In genomic region chr1:94417702-94417961, GRCh38 we compare ENCODE assay signal across 8 cellular contexts. TPM values are rescaled to one million over a fixed set of nuclear protein-coding genes. Genes with fewer than 3 reads are reported as not detected.
DNase-seq lines count a peak whose midpoint lies in the region; ATAC-seq and TF ChIP-seq lines count a peak whose summit lies in the region.

No MANE protein-coding gene starts in this region.

- no peak overlapping the region for H3K4me3 Mint-ChIP-seq in MCF 10A (ENCODE audit: unreplicated experiment)

- peak overlapping the region; percentile 1 for H2BK5ac ChIP-seq in mesenchymal stem cell (ENCODE audit: low read depth, low read length, poor library complexity, severe bottlenecking)

- H4K91ac ChIP-seq in mesenchymal stem cell (ENCODE audit: low read length) = peak overlapping the region; percentile 63

- peak overlapping the region; percentile 88 to 97 (median 93) for H3K4me3 ChIP-seq in breast epithelium
- H3K4me3 ChIP-seq in choroid plexus epithelial cell (ENCODE audit: low read depth, low read length) = peak overlapping the region; percentile 61
- H3K4me3 ChIP-seq in mesenchymal stem cell (ENCODE audit: insufficient read depth in 1 of 2, low read depth in 1 of 2, low read length in 2 of 2) = peak overlapping the region; percentile 59 to 90
- H3K4me3 ChIP-seq in upper lobe of right lung = peak overlapping the region; percentile 88

- H3K9ac ChIP-seq in mesenchymal stem cell (ENCODE audit: low read length) = peak overlapping the region; percentile 96

- no peak overlapping the region for H3K23ac ChIP-seq in mesenchymal stem cell (ENCODE audit: low read length in 2 of 2)

- H3K27ac Mint-ChIP-seq in MCF 10A (ENCODE audit: low read depth, unreplicated experiment) = no peak overlapping the region

- POLR2A ChIA-PET in MCF 10A (lab: Yijun Ruan, JAX) = interaction anchor here (0.5 to 2.2 kb wide), 27 partner anchors 8 to 1232 kb away, joined by 3 to 14 read pairs (median 5); partner anchors contain the start of gene F3

- peak overlapping the region; percentile 87 for H4K8ac ChIP-seq in mesenchymal stem cell (ENCODE audit: low read length)

- peaks cover 33% of the 10 kb centered on the region for H3K4me1 Mint-ChIP-seq in MCF 10A (ENCODE audit: insufficient read depth, unreplicated experiment)

- CTCF ChIA-PET in MCF 10A (lab: Yijun Ruan, JAX) = interaction anchor here (0.9 to 3.0 kb wide), 4 partner anchors 9 to 65 kb away, joined by 3 to 19 read pairs (median 3); no protein-coding TSS in a partner anchor

- H3K9me3 Mint-ChIP-seq in MCF 10A (ENCODE audit: unreplicated experiment) = no peaks in the 10 kb centered on the region

- peaks cover 11% of the 10 kb centered on the region for H3K27me3 Mint-ChIP-seq in MCF 10A (ENCODE audit: insufficient read depth, unreplicated experiment)

- H3K18ac ChIP-seq in mesenchymal stem cell (ENCODE audit: low read depth in 1 of 2, low read length in 2 of 2) = peak overlapping the region; percentile 67 to 79

- TF ChIP-seq CTCF in breast epithelium (IDR thresholded peaks at IDR 0.05) = no peak
- no peak for TF ChIP-seq CTCF in MCF 10A (IDR thresholded peaks at IDR 0.05; ENCODE audit: unreplicated experiment)
- TF ChIP-seq CTCF in choroid plexus epithelial cell (conservative IDR thresholded peaks at IDR 0.05; ENCODE audit: low read depth, low read length) = no peak
- no peak for TF ChIP-seq CTCF in upper lobe of right lung (IDR thresholded peaks at IDR 0.05)

- DNase-seq in breast epithelium (ENCODE audit: low spot score in 2 of 2) (no peak), MCF 10A (ENCODE audit: unreplicated experiment) (no peak), choroid plexus epithelial cell (ENCODE audit: low read depth) (no peak), mesenchymal stem cell (no peak), upper lobe of right lung (no peak), NCI-H2171 treated with DMSO at 0.1 percent for 48 hours (lab: John Stamatoyannopoulos, UW) (no peak), NCI-H2196 treated with DMSO at 0.1 percent for 48 hours (lab: John Stamatoyannopoulos, UW; ENCODE audit: unreplicated experiment) (no peak), NCI-H774 (lab: John Stamatoyannopoulos, UW) (no peak)

- no peaks in the 10 kb centered on the region for H3K36me3 Mint-ChIP-seq in MCF 10A (ENCODE audit: insufficient read depth, unreplicated experiment)

- no peak overlapping the region for H2AK5ac ChIP-seq in mesenchymal stem cell (ENCODE audit: low read length, severe bottlenecking)

- no peak overlapping the region for H2BK15ac ChIP-seq in mesenchymal stem cell (ENCODE audit: low read depth, poor library complexity, severe bottlenecking)

- WGBS in mesenchymal stem cell = 10% methylated on average over 8 of the region's 9 CpGs

- H3K27ac ChIP-seq in breast epithelium = peak overlapping the region; percentile 89 to 92
- H3K27ac ChIP-seq in mesenchymal stem cell (ENCODE audit: low read length, poor library complexity, severe bottlenecking) = peak overlapping the region; percentile 91
- peak overlapping the region; percentile 93 for H3K27ac ChIP-seq in upper lobe of right lung

- intact Hi-C loops in breast epithelium (cut with DNase I; ENCODE audit: low total_unique reads) = no loop called here
- intact Hi-C loops in MCF 10A (cut with micrococcal nuclease) = no loop called here
- intact Hi-C loops in upper lobe of right lung (cut with DNase I) = no loop called here

- TF ChIP-seq POLR2A in breast epithelium (IDR thresholded peaks at IDR 0.05) = no peak

- no peak overlapping the region for H2BK120ac ChIP-seq in mesenchymal stem cell (ENCODE audit: low read depth, low read length)

- no peak overlapping the region for H2BK12ac ChIP-seq in mesenchymal stem cell (ENCODE audit: low read length in 2 of 2)

- no peaks in the 10 kb centered on the region for H3K27me3 ChIP-seq in breast epithelium
- no peaks in the 10 kb centered on the region for H3K27me3 ChIP-seq in mesenchymal stem cell (ENCODE audit: control insufficient read depth in 1 of 2, insufficient read depth in 1 of 2, low read length in 2 of 2)
- no peaks in the 10 kb centered on the region for H3K27me3 ChIP-seq in upper lobe of right lung

- H3K4me2 ChIP-seq in mesenchymal stem cell (ENCODE audit: low read length, poor library complexity, severe bottlenecking) = peak overlapping the region; percentile 44

- H3K9me3 ChIP-seq in breast epithelium (no peaks in the 10 kb centered on the region), mesenchymal stem cell (ENCODE audit: control insufficient read depth, low read length) (no peaks in the 10 kb centered on the region), upper lobe of right lung (no peaks in the 10 kb centered on the region)

- H3K4me1 ChIP-seq in breast epithelium (peaks cover 0 to 9% of the 10 kb centered on the region in 2 donors), mesenchymal stem cell (ENCODE audit: control insufficient read depth, insufficient read depth, low read depth, low read length) (peaks cover 4% of the 10 kb centered on the region), upper lobe of right lung (peaks cover 25% of the 10 kb centered on the region)

- no peak for ATAC-seq in upper lobe of right lung

- H2AFZ ChIP-seq in mesenchymal stem cell (ENCODE audit: low read depth, low read length) = peak overlapping the region; percentile 54

- BruUV-seq in MCF 10A (replicated peaks; lab: Mats Ljungman, UMichigan) = no TSS peak

- no peaks in the 10 kb centered on the region for H3K36me3 ChIP-seq in breast epithelium
- no peaks in the 10 kb centered on the region for H3K36me3 ChIP-seq in mesenchymal stem cell (ENCODE audit: control insufficient read depth in 1 of 2, insufficient read depth in 2 of 2, low read depth in 1 of 2, low read length in 2 of 2)
- H3K36me3 ChIP-seq in upper lobe of right lung = no peaks in the 10 kb centered on the region

- peak overlapping the region in 1 of 2 experiments; percentile 60 for H3K4ac ChIP-seq in mesenchymal stem cell (ENCODE audit: low read depth in 1 of 2, low read length in 2 of 2)

- no peak overlapping the region for H3K14ac ChIP-seq in mesenchymal stem cell (ENCODE audit: low read length in 2 of 2)

- H3K79me1 ChIP-seq in mesenchymal stem cell (replicated peaks; ENCODE audit: low read length, poor library complexity, severe bottlenecking) = peaks cover 4% of the 10 kb centered on the region

RNA-seq across cellular contexts. Expression of gene ABCD3, which starts 0.6 kb away (rescaled TPM):
- 10 to 100 TPM; 22.2 to 60.3 (median 36.1) TPM for total RNA-seq in breast epithelium
- 26.5 and 32.5 TPM in 2 replicates for total RNA-seq in MCF 10A (2022)
- 21.1 TPM for polyA plus RNA-seq in mesenchymal stem cell (2013, experiment 1 of 2)
- polyA plus RNA-seq in mesenchymal stem cell (2013, experiment 2 of 2) = 22.2 TPM
- 50.9 TPM for total RNA-seq in upper lobe of right lung
